Comparison of ENCODE assay signal across 8 cellular contexts in the genomic region with DNA sequence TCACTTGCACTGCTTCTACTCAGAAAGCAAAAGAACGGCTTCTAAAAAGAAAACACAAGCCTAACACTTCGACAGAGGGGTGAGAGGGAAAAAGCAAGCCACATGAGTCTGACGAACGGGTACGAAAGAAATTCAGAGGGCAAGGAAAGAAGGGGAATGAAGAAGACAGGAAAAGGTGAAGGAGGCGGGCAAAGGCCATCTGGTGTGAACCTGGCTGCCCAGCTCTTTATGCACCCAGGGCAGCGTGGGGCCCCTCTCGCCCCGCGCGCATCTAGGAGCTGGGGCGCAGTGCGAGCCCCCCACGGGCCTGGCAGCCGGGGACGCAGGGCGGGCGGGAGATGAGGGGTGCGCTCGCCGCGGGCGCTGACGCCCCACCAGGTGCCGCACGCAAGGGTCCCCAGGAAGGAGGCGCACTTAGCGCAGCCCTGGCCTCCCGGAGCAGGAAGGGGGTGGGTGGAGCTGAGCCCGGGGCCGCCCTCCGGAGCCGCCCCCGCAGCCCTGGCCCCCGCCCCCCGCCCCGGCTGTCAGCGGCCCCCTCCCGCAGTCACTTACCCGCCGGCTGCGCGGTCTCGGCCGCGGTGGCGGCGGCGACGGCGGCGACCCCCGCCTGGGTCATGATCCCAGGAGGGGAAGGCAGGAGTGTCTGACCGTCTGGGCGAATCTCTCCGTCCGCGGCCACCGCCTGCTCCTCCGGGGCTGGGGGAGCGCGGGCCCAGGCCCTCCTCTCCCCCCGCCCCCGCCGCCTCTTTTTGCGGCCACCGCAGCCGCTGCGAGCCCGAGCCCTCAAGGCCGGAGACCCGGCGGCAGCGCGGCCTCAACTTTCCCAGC. TPM values are rescaled to one million over a fixed set of nuclear protein-coding genes. Genes with fewer than 3 reads are reported as not detected.
DNase-seq lines count a peak whose midpoint lies in the region; ATAC-seq, FAIRE-seq and TF ChIP-seq lines count a peak whose summit lies in the region.

A gene with protein sequence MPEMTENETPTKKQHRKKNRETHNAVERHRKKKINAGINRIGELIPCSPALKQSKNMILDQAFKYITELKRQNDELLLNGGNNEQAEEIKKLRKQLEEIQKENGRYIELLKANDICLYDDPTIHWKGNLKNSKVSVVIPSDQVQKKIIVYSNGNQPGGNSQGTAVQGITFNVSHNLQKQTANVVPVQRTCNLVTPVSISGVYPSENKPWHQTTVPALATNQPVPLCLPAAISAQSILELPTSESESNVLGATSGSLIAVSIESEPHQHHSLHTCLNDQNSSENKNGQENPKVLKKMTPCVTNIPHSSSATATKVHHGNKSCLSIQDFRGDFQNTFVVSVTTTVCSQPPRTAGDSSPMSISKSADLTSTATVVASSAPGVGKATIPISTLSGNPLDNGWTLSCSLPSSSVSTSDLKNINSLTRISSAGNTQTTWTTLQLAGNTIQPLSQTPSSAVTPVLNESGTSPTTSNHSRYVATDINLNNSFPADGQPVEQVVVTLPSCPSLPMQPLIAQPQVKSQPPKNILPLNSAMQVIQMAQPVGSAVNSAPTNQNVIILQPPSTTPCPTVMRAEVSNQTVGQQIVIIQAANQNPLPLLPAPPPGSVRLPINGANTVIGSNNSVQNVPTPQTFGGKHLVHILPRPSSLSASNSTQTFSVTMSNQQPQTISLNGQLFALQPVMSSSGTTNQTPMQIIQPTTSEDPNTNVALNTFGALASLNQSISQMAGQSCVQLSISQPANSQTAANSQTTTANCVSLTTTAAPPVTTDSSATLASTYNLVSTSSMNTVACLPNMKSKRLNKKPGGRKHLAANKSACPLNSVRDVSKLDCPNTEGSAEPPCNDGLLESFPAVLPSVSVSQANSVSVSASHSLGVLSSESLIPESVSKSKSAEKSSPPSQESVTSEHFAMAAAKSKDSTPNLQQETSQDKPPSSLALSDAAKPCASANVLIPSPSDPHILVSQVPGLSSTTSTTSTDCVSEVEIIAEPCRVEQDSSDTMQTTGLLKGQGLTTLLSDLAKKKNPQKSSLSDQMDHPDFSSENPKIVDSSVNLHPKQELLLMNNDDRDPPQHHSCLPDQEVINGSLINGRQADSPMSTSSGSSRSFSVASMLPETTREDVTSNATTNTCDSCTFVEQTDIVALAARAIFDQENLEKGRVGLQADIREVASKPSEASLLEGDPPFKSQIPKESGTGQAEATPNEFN (N-terminal part only) (minus strand): TSS at position 825 of the 828 bp plus-strand sequence. CDS start 21,764 bp downstream, outside the sequence.

- CTCF ChIA-PET in mammary epithelial cell (lab: Charles Lee; ENCODE audit: low non-redundant PET), result interaction anchor here (0.6 to 0.7 kb wide), 3 partner anchors 92 to 452 kb away, joined by 3 to 4 read pairs (median 3); partner anchors contain the start of gene SPICE1

- H2AFZ ChIP-seq in mammary epithelial cell (ENCODE audit: low read depth, low read length) (peak within 1 kb of the TSS; percentile 98), keratinocyte (ENCODE audit: control insufficient read depth, low read length) (peak within 1 kb of the TSS; percentile 100)

- H3K36me3 ChIP-seq in mammary epithelial cell (ENCODE audit: insufficient read depth, low read length), result no peaks in the 10 kb centered on the region
- no peaks in the 10 kb centered on the region for H3K36me3 ChIP-seq in keratinocyte (ENCODE audit: control insufficient read depth in 2 of 2, extremely low read depth in 1 of 2, insufficient read depth in 2 of 2, low read length in 2 of 2)

- H3K9ac ChIP-seq in mammary epithelial cell (ENCODE audit: insufficient read depth, low read length) (peak within 1 kb of the TSS; percentile 90), keratinocyte (ENCODE audit: control insufficient read depth, extremely low read depth, insufficient read depth, low read length) (peak within 1 kb of the TSS; percentile 88)

- H3K9me1 ChIP-seq in keratinocyte (ENCODE audit: control insufficient read depth, extremely low read depth, insufficient read depth, low read length), result no peaks in the 10 kb centered on the region

- in situ Hi-C loops in mammary epithelial cell (cut with MboI; ENCODE audit: low sequenced_read_pairs in 2 of 2), result no loop called here

- H3K79me2 ChIP-seq in mammary epithelial cell (ENCODE audit: insufficient read depth, low read length) (peaks cover 59% of the 10 kb centered on the region), keratinocyte (ENCODE audit: control insufficient read depth, insufficient read depth, low read length) (peaks cover 19% of the 10 kb centered on the region)

- no peak for TF ChIP-seq CTCF in WI38 (IDR thresholded peaks at IDR 0.05; ENCODE audit: low read depth, low read length)
- TF ChIP-seq CTCF in mammary epithelial cell (conservative IDR thresholded peaks at IDR 0.05 in 1 of 2, IDR thresholded peaks at IDR 0.05 in 1 of 2; ENCODE audit: extremely low read depth in 1 of 2, insufficient read depth in 1 of 2, low read depth in 1 of 2, low read length in 2 of 2), result no peak
- TF ChIP-seq CTCF in keratinocyte (optimal IDR thresholded peaks at IDR 0.05 in 1 of 3, IDR thresholded peaks at IDR 0.05 in 1 of 3, conservative IDR thresholded peaks at IDR 0.05 in 1 of 3; ENCODE audit: extremely low read depth in 1 of 3, insufficient read depth in 2 of 3, low read length in 3 of 3), result peak in 1 of 3 experiments; percentile 34

- H4K20me1 ChIP-seq in mammary epithelial cell (ENCODE audit: insufficient read depth, low read length), result no peaks in the 10 kb centered on the region
- H4K20me1 ChIP-seq in keratinocyte (ENCODE audit: control insufficient read depth, extremely low read depth, insufficient read depth, low read length), result no peaks in the 10 kb centered on the region

- FAIRE-seq in keratinocyte (lab: Jason Lieb, UNC), result no peak

- ATAC-seq in HG02798 (IDR thresholded peaks at IDR 0.05; ENCODE audit: poor library complexity, unreplicated experiment), result peak; percentile 65

- BruUV-seq in mammary epithelial cell (replicated peaks; lab: Mats Ljungman, UMichigan), result no TSS peak

- DNase-seq in NCI-H2029 (lab: John Stamatoyannopoulos, UW) (peak; percentile 23), NCI-H2029 treated with DMSO at 0.1 percent for 48 hours (lab: John Stamatoyannopoulos, UW) (no peak), NCI-H146 treated with DMSO at 0.1 percent for 48 hours (lab: John Stamatoyannopoulos, UW; ENCODE audit: unreplicated experiment) (peak; percentile 51), mammary epithelial cell (peak; percentile 59), keratinocyte (ENCODE audit: low read depth, low spot score) (no peak)
- DNase-seq in stimulated activated CD4-positive, alpha-beta T cell treated with anti-CD3 and anti-CD28 coated beads, Interleukin-15, amount 100 ng/mL, for 24 hours, result peak; percentile 88

- 7% methylated on average over 5 of the region's 75 CpGs for WGBS in mammary epithelial cell (ENCODE audit: low coverage, missing lambda C conversion rate)

- dilution Hi-C loops in mammary epithelial cell (cut with HindIII; ENCODE audit: low sequenced_read_pairs) (no loop called here), keratinocyte (cut with MboI; ENCODE audit: extremely low pct_ligation_motif_present, low sequenced_read_pairs) (no loop called here)

- intact Hi-C loops in mammary epithelial cell (cut with micrococcal nuclease), result loop anchor here (2.0 kb wide), 1 partner anchor 51 kb away; the partner anchor contains the start of genes ATP6V1A and NAA50

- peaks cover 10% of the 10 kb centered on the region for H3K4me1 ChIP-seq in mammary epithelial cell (ENCODE audit: insufficient read depth, low read length)
- H3K4me1 ChIP-seq in keratinocyte (ENCODE audit: control insufficient read depth, extremely low read depth, insufficient read depth, low read length), result peaks cover 13% of the 10 kb centered on the region

- H3K27me3 ChIP-seq in mammary epithelial cell (ENCODE audit: insufficient read depth, low read length) (no peaks in the 10 kb centered on the region), keratinocyte (ENCODE audit: control insufficient read depth, extremely low read depth, insufficient read depth, low read length) (no peaks in the 10 kb centered on the region)

- no peaks in the 10 kb centered on the region for H3K9me3 ChIP-seq in mammary epithelial cell (replicated peaks; ENCODE audit: insufficient read depth, low read length)
- no peaks in the 10 kb centered on the region for H3K9me3 ChIP-seq in keratinocyte (ENCODE audit: control insufficient read depth, low read depth, low read length)

- peak within 1 kb of the TSS; percentile 69 for H3K27ac ChIP-seq in mammary epithelial cell (ENCODE audit: insufficient read depth, low read depth, low read length)
- H3K27ac ChIP-seq in keratinocyte (ENCODE audit: control insufficient read depth, insufficient read depth, low read length), result peak within 1 kb of the TSS; percentile 76

- H3K4me3 ChIP-seq in WI38 (ENCODE audit: low read depth, low read length) (peak within 1 kb of the TSS; percentile 75), mammary epithelial cell (replicated peaks in 1 of 3; ENCODE audit: insufficient read depth in 1 of 3, low read depth in 2 of 3, low read length in 3 of 3) (peak within 1 kb of the TSS; percentile 76 to 96 (median 88)), keratinocyte (ENCODE audit: control insufficient read depth in 2 of 3, extremely low read depth in 1 of 3, insufficient read depth in 2 of 3, low read depth in 1 of 3, low read length in 3 of 3) (peak within 1 kb of the TSS; percentile 85 to 98 (median 92))

- H3K4me2 ChIP-seq in mammary epithelial cell (ENCODE audit: insufficient read depth, low read depth, low read length), result peak within 1 kb of the TSS; percentile 96
- peak within 1 kb of the TSS; percentile 99 for H3K4me2 ChIP-seq in keratinocyte (ENCODE audit: control insufficient read depth, extremely low read depth, insufficient read depth, low read depth, low read length)

RNA-seq across cellular contexts. Expression of the gene that starts here (rescaled TPM):
- 10 to 100 TPM; 10.8 to 11.0 TPM for total RNA-seq in mammary epithelial cell
- polyA plus RNA-seq in mammary epithelial cell, result 9.0 TPM
- polyA minus RNA-seq in mammary epithelial cell, result 15.2 TPM
- polyA plus RNA-seq in keratinocyte, result 8.2 to 10.6 TPM (median 8.8 TPM) in 3 replicates
- 9.7 TPM for polyA plus RNA-seq in keratinocyte (2011; ENCODE audit: low read depth)
- 4.6 and 9.8 TPM in 2 replicates for polyA plus RNA-seq in keratinocyte (2011; cell fraction: cytosol; rRNA removed)
- polyA plus RNA-seq in keratinocyte (2011; cell fraction: nucleus; rRNA removed), result 9.9 and 12.7 TPM in 2 replicates
- polyA plus RNA-seq in keratinocyte (2012; ENCODE audit: low replicate concordance), result 3.9 and 4.4 TPM in 2 replicates
- polyA minus RNA-seq in keratinocyte, result 10.5 to 26.8 TPM (median 20.9 TPM) in 3 replicates
- polyA minus RNA-seq in keratinocyte (2011; cell fraction: cytosol; rRNA and poly(A)+ RNA removed), result 9.8 TPM
- 10.0 and 20.5 TPM in 2 replicates for polyA minus RNA-seq in keratinocyte (2011; cell fraction: nucleus; rRNA and poly(A)+ RNA removed)

Comparison
In these comparisons a context has a peak if more than half of its experiments do, and no peak if none do; other contexts are left out.
1. DNase-seq: peak in NCI-H2029 (single experiment), NCI-H146 treated with DMSO at 0.1 percent for 48 hours (single experiment), mammary epithelial cell (single experiment) and stimulated activated CD4-positive, alpha-beta T cell treated with anti-CD3 and anti-CD28 coated beads, Interleukin-15, amount 100 ng/mL, for 24 hours (single experiment); none in NCI-H2029 treated with DMSO at 0.1 percent for 48 hours (single experiment) and keratinocyte (single experiment).
2. Peak in every context shown above with its lines, with median percentiles within 50 percentile points of each other: H3K4me3 ChIP-seq.